In genomic region chr2:152301131-152301530, GRCh38 we compare ENCODE assay signal across 6 cellular contexts.
"Had no signal": no experiment of that assay in that cellular context is flagged by ENCODE, and none has a peak within 500 bp of the region (broad histone marks: within the 10 kb centered on the region; RNA-seq: fewer than 3 reads in every experiment).

No MANE protein-coding gene starts in this region.

- H3K27ac ChIP-seq: HL-60 had no signal

- H3K4me3 ChIP-seq: K562 had no signal

- ATAC-seq: K562 had no signal

- FAIRE-seq: HTR-8/SVneo, K562 had no signal

- DNase-seq: IMR-90, KBM-7, KG1 had no signal
